Comparison of ENCODE assay signal across 8 cellular contexts in genomic region chr2:96760036-96760985, GRCh38. TPM values are rescaled to one million over a fixed set of nuclear protein-coding genes. Genes with fewer than 3 reads are reported as not detected.
DNase-seq lines count a peak whose midpoint lies in the region; ATAC-seq and TF ChIP-seq lines count a peak whose summit lies in the region.

Gene CNNM4 (plus strand): TSS chr2:96760902. CDS start chr2:96761000, 98 bp downstream.

- H3K9me3 Mint-ChIP-seq in IgD-negative memory B cell = no peaks in the 10 kb centered on the region

- no peaks in the 10 kb centered on the region for H3K36me3 Mint-ChIP-seq in IgD-negative memory B cell

- peaks cover 52% of the 10 kb centered on the region for H3K4me1 ChIP-seq in mucosa of stomach (ENCODE audit: control insufficient read depth, insufficient read depth, low read length)

- DNase-seq in DMS114 treated with DMSO at 0.1 percent for 48 hours (lab: John Stamatoyannopoulos, UW; ENCODE audit: unreplicated experiment) (peak; percentile 80), OCI-M1 (lab: John Stamatoyannopoulos, UW) (peak; percentile 92), activated T-cell treated with anti-CD3 and anti-CD28 coated beads for 48 hours (ENCODE audit: low read depth) (peak; percentile 90), erythroblast (lab: John Stamatoyannopoulos, UW) (peak; percentile 94 to 96)
- peak; percentile 95 for DNase-seq in stimulated activated CD8-positive, alpha-beta memory T cell treated with anti-CD3 and anti-CD28 coated beads, Interleukin-4, amount 100 ng/mL, for 48 hours

- peak within 1 kb of the TSS; percentile 90 to 97 (median 95) for H3K4me3 Mint-ChIP-seq in IgD-negative memory B cell

- peak within 1 kb of the TSS; percentile 91 to 95 (median 94) for H3K27ac Mint-ChIP-seq in IgD-negative memory B cell

- H3K27me3 Mint-ChIP-seq in IgD-negative memory B cell = no peaks in the 10 kb centered on the region

- no peak for TF ChIP-seq POLR2A in erythroblast (IDR thresholded peaks at IDR 0.05; ENCODE audit: low read length)

- H3K27me3 ChIP-seq in mucosa of stomach (ENCODE audit: control insufficient read depth, insufficient read depth, low read length) = no peaks in the 10 kb centered on the region

- no peaks in the 10 kb centered on the region for H3K36me3 ChIP-seq in mucosa of stomach (ENCODE audit: control insufficient read depth, insufficient read depth, low read length)

- no peaks in the 10 kb centered on the region for H3K9me3 ChIP-seq in mucosa of stomach (ENCODE audit: control insufficient read depth, low read length)

- H3K4me3 ChIP-seq in mucosa of stomach (ENCODE audit: low read length) = peak within 1 kb of the TSS; percentile 85

- peak within 1 kb of the TSS; percentile 81 for H3K9ac ChIP-seq in mucosa of stomach (ENCODE audit: low read length)

- H3K4me1 Mint-ChIP-seq in IgD-negative memory B cell = peaks cover 25 to 40% (median 35%) of the 10 kb centered on the region in 3 donors

- ATAC-seq in GM21576 (IDR thresholded peaks at IDR 0.05; ENCODE audit: unreplicated experiment) = peak; percentile 73

RNA-seq across cellular contexts. Expression of gene CNNM4, which starts in this region (rescaled TPM):
- polyA plus RNA-seq in IgD-negative memory B cell = 7.9 TPM

Comparison
In these comparisons a context has a peak if more than half of its experiments do, and no peak if none do; other contexts are left out.
1. Peak in every context shown above with its lines: DNase-seq, ATAC-seq and H3K4me3 ChIP-seq.